In the genomic region with DNA sequence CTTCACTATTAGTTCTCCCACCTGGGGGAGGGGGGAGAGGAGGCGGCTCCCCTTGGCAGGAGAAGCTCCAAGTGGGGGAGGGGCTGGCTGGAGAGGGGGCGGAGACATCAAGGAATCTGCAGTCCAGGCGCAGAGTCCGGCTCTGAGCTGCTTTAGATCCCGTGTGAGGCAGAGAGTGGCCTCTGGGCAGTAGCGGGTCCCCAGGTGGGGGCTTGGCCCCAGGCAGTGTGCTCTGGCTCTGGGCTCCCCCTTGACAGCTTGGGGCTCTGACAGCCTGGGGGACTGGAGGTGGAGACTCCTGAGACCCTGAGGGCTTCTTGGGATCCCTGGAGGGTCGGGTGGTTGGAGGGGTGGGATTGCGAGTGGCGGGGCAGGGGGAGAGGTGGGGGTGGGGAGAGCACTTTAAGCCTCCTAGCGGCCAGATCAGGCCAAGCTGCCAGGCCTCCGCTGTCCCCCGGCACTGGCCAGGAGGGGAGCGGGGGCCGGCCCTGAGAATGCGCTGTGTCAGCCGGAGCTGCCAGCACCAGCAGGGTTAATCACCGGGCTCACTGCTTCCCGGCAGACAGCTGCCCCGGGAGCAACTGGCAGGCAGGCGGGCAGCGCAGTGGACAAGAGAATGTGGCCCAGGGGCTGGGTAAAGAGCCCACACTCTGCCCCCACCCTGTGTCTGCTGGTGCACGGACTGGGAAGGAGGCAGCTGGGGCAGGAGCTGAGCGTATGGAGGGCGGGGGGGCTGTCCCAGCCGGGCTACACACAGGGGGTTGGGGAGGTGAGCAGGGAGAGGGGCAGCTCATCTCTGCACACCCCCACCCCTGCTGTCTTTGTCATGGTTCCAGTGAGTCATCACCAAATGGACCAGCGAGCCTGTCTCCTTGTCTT, we compare ENCODE assay signal across 8 cellular contexts. TPM values are rescaled to one million over a fixed set of nuclear protein-coding genes. Genes with fewer than 3 reads are reported as not detected.
DNase-seq lines count a peak whose midpoint lies in the region; ATAC-seq and TF ChIP-seq lines count a peak whose summit lies in the region.

No MANE protein-coding gene starts in this region.

- peak; percentile 20 for TF ChIP-seq CTCF in GM10248 (IDR thresholded peaks at IDR 0.05; ENCODE audit: control extremely low read depth, extremely low read depth, low read depth, missing control alignments)
- TF ChIP-seq CTCF in endothelial cell (IDR thresholded peaks at IDR 0.05; ENCODE audit: unreplicated experiment) = peak; percentile 54

- H3K9me3 Mint-ChIP-seq in endothelial cell (ENCODE audit: unreplicated experiment) = no peaks in the 10 kb centered on the region

- POLR2A ChIA-PET in GM10248 (lab: Yijun Ruan, JAX) = no interaction called here

- H3K4me1 Mint-ChIP-seq in endothelial cell (ENCODE audit: unreplicated experiment) = peaks cover 5% of the 10 kb centered on the region

- CTCF ChIA-PET in GM10248 (lab: Yijun Ruan, JAX) = interaction anchor here (0.7 to 2.0 kb wide), 9 partner anchors 12 to 359 kb away, joined by 3 to 9 read pairs (median 3); no protein-coding TSS in a partner anchor

- peak overlapping the region; percentile 31 for H3K27ac Mint-ChIP-seq in endothelial cell (ENCODE audit: unreplicated experiment)

- peaks cover 8% of the 10 kb centered on the region for H3K27me3 Mint-ChIP-seq in endothelial cell (ENCODE audit: unreplicated experiment)

- no peaks in the 10 kb centered on the region for H3K36me3 Mint-ChIP-seq in endothelial cell (ENCODE audit: low read depth, unreplicated experiment)

- no peak for ATAC-seq in GM18868 (IDR thresholded peaks at IDR 0.05; ENCODE audit: unreplicated experiment)
- no peak for ATAC-seq in HG02763 (IDR thresholded peaks at IDR 0.05; ENCODE audit: unreplicated experiment)

- H3K4me3 Mint-ChIP-seq in endothelial cell (ENCODE audit: unreplicated experiment) = peak overlapping the region; percentile 74

- DNase-seq in GM10248 (ENCODE audit: extremely low spot score) (no peak), NCI-H82 (lab: John Stamatoyannopoulos, UW) (peak; percentile 67), endothelial cell (ENCODE audit: low spot score) (peak; percentile 52), myocyte (ENCODE audit: low read depth) (peak; percentile 98), NCI-H1694 (lab: John Stamatoyannopoulos, UW) (no peak)
- no peak for DNase-seq in stimulated activated naive CD4-positive, alpha-beta T cell treated with Interleukin-2 at 50 U/mL for 16 hours (lab: John Stamatoyannopoulos, UW)

RNA-seq across cellular contexts. Expression of a gene that starts 1.8 kb away (rescaled TPM):
- total RNA-seq in endothelial cell (ENCODE audit: unreplicated experiment) (34.5 TPM), myocyte (90.5 and 173 TPM in 2 replicates)
- polyA plus RNA-seq in myocyte (2012) = 82.7 TPM

RNA-seq across cellular contexts. Expression of a gene that starts 18.0 kb away (rescaled TPM):
- 1,710 TPM for total RNA-seq in endothelial cell (ENCODE audit: unreplicated experiment)
- 610 and 2,016 TPM in 2 replicates for total RNA-seq in myocyte
- 2,121 TPM for polyA plus RNA-seq in myocyte (2012)

RNA-seq across cellular contexts. Expression of a gene that starts 38.2 kb away (rescaled TPM):
- total RNA-seq in endothelial cell (ENCODE audit: unreplicated experiment) (9.3 TPM), myocyte (3.8 and 4.4 TPM in 2 replicates)
- polyA plus RNA-seq in myocyte (2012) = 4.1 TPM

RNA-seq across cellular contexts. Expression of a gene that starts 58.5 kb away (rescaled TPM):
- total RNA-seq in endothelial cell (ENCODE audit: unreplicated experiment) (0.10 TPM), myocyte (0.05 and 0.10 TPM in 2 replicates)
- not detected for polyA plus RNA-seq in myocyte (2012)

Comparison
In these comparisons a context has a peak if more than half of its experiments do, and no peak if none do; other contexts are left out.
1. DNase-seq: peak in NCI-H82 (single experiment), endothelial cell (single experiment) and myocyte (single experiment); none in GM10248 (single experiment), NCI-H1694 (single experiment) and stimulated activated naive CD4-positive, alpha-beta T cell treated with Interleukin-2 at 50 U/mL for 16 hours (single experiment).